In the genomic region with DNA sequence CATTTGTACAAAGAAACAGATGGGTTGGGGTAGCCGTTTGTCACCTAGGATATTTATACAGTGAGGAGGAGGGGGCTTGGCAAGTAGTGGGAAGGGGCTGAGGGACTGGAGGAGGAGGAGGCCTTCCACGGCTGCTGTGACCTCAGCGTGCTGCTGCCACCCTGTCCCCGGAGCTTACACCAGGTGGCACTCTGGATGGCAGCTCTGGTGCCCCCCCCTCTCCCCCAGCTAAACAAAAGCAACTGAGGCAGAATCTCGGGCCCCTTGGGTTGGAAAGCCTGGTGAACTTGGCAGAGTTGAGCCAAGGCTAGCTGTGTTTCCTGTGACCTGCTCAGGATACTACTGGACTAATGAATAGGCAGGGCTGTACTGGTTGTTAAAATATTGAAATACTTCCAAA, we compare ENCODE assay signal across 22 cellular contexts.
"Had no signal": no experiment of that assay in that cellular context is flagged by ENCODE, and none has a peak within 500 bp of the region (broad histone marks: within the 10 kb centered on the region; RNA-seq: fewer than 3 reads in every experiment).

No MANE protein-coding gene starts in this region.

- H3K4me1 ChIP-seq: colonic mucosa, esophagus squamous epithelium, gastrocnemius medialis, heart right ventricle, left lung, lower lobe of right lung had no signal

- ATAC-seq: effector memory CD8-positive, alpha-beta T cell; esophagus mucosa; gastrocnemius medialis; heart right ventricle; left cardiac atrium; left lung; left ventricle myocardium superior; lower lobe of right lung; mucosa of descending colon had no signal

- DNase-seq: colonic mucosa; cortex of kidney; effector CD8-positive, alpha-beta T cell; effector memory CD8-positive, alpha-beta T cell; endodermal cell; erythroblast; esophagus squamous epithelium; foreskin fibroblast; foreskin melanocyte; gastrocnemius medialis; glutamatergic neuron; head of caudate nucleus; heart right ventricle; hippocampal formation; left cardiac atrium; left lung; left ventricle myocardium superior; lower lobe of right lung; mesenchymal stem cell; mucosa of descending colon had no signal

- H3K36me3 ChIP-seq: colonic mucosa, esophagus squamous epithelium, gastrocnemius medialis, heart right ventricle, left lung, lower lobe of right lung had no signal

- H3K27me3 ChIP-seq: colonic mucosa had no signal

- H3K27ac ChIP-seq: colonic mucosa, epithelial cell of prostate, esophagus squamous epithelium, gastrocnemius medialis, heart right ventricle, left lung, lower lobe of right lung had no signal

- H3K4me3 ChIP-seq: colonic mucosa, esophagus squamous epithelium, gastrocnemius medialis, heart right ventricle, left lung, lower lobe of right lung, mucosa of descending colon had no signal

- H3K9me3 ChIP-seq: colonic mucosa, esophagus squamous epithelium, gastrocnemius medialis, heart right ventricle, left lung, lower lobe of right lung, mucosa of descending colon had no signal
